In genomic region chr9:105339849-105340248, GRCh38 we compare ENCODE assay signal across 21 cellular contexts.
"Had no signal": no experiment of that assay in that cellular context is flagged by ENCODE, and none has a peak within 500 bp of the region (broad histone marks: within the 10 kb centered on the region; RNA-seq: fewer than 3 reads in every experiment).

No MANE protein-coding gene starts in this region.

- ATAC-seq: left cardiac atrium; lower lobe of right lung; natural killer cell treated with Interleukin-12 subunit alpha and Interleukin-12 subunit beta and Interleukin-15 and Interleukin-18, amount 100 ng/mL, for 72 hours had no signal

- DNase-seq: dorsolateral prefrontal cortex; effector CD8-positive, alpha-beta T cell; foreskin melanocyte; head of caudate nucleus; kidney; left cardiac atrium; left ventricle myocardium inferior; lower lobe of right lung; nucleus accumbens; ovary; sigmoid colon; stimulated activated CD4-positive, alpha-beta T cell treated with anti-CD3 and anti-CD28 coated beads, Interleukin-2, amount 100 ng/mL, for 24 hours; stimulated activated CD4-positive, alpha-beta T cell treated with anti-CD3 and anti-CD28 coated beads, Interleukin-4, amount 100 ng/mL, for 4 hours; stimulated activated naive CD4-positive, alpha-beta T cell; tibial artery; upper lobe of left lung; uterus had no signal

- H3K27ac Mint-ChIP-seq: memory B cell; mesothelial cell of epicardium; natural killer cell treated with Interleukin-12 subunit alpha and Interleukin-12 subunit beta and Interleukin-15 and Interleukin-18, amount 100 ng/mL, for 72 hours; neural progenitor cell had no signal

- H3K9me3 Mint-ChIP-seq: memory B cell; mesothelial cell of epicardium; natural killer cell treated with Interleukin-12 subunit alpha and Interleukin-12 subunit beta and Interleukin-15 and Interleukin-18, amount 100 ng/mL, for 72 hours; neural progenitor cell had no signal

- H3K27me3 Mint-ChIP-seq: memory B cell; natural killer cell treated with Interleukin-12 subunit alpha and Interleukin-12 subunit beta and Interleukin-15 and Interleukin-18, amount 100 ng/mL, for 72 hours had no signal

- H3K4me3 Mint-ChIP-seq: memory B cell; mesothelial cell of epicardium; natural killer cell treated with Interleukin-12 subunit alpha and Interleukin-12 subunit beta and Interleukin-15 and Interleukin-18, amount 100 ng/mL, for 72 hours; neural progenitor cell had no signal

- H3K36me3 Mint-ChIP-seq: natural killer cell treated with Interleukin-12 subunit alpha and Interleukin-12 subunit beta and Interleukin-15 and Interleukin-18, amount 100 ng/mL, for 72 hours; neural progenitor cell had no signal

- H3K4me1 Mint-ChIP-seq: neural progenitor cell had no signal
